In genomic region chr2:208255557-208256106, GRCh38 we compare ENCODE assay signal across 8 cellular contexts. TPM values are rescaled to one million over a fixed set of nuclear protein-coding genes. Genes with fewer than 3 reads are reported as not detected.
DNase-seq lines count a peak whose midpoint lies in the region; ATAC-seq, FAIRE-seq and TF ChIP-seq lines count a peak whose summit lies in the region.

No MANE protein-coding gene starts in this region.

- peak overlapping the region; percentile 14 to 95 (median 84) for H3K27ac ChIP-seq in heart left ventricle
- peak overlapping the region; percentile 52 for H3K27ac ChIP-seq in K562 (ENCODE audit: extremely low read depth, low read depth, low read length)

- H3K9me3 ChIP-seq in heart left ventricle (no peaks in the 10 kb centered on the region), K562 (replicated peaks; ENCODE audit: control insufficient read depth, insufficient read depth, low read depth, low read length) (no peaks in the 10 kb centered on the region), mucosa of stomach (ENCODE audit: control insufficient read depth, low read length) (no peaks in the 10 kb centered on the region)

- in situ Hi-C loops in K562 (cut with MboI) (no loop called here), GM13977 (cut with MboI; ENCODE audit: low pct_unique_long_range_greater_than_20kb, low sequenced_read_pairs, unreplicated experiment) (no loop called here)

- CTCF ChIA-PET in K562 (lab: Yijun Ruan, JAX; ENCODE audit: low intra/inter-chr PET ratio) = no interaction called here

- POLR2A ChIA-PET in K562 (lab: Yijun Ruan, JAX) = interaction anchor here (1.7 to 4.6 kb wide), 2 partner anchors 10 to 21 kb away, joined by 5 to 21 read pairs; partner anchors contain the start of gene PIKFYVE

- FAIRE-seq in K562 (lab: Jason Lieb, UNC) = no peak

- H3K4me1 ChIP-seq in heart left ventricle (peaks cover 0 to 42% (median 21%) of the 10 kb centered on the region in 12 donors), K562 (replicated peaks in 1 of 2; ENCODE audit: control insufficient read depth in 2 of 2, insufficient read depth in 2 of 2, low read length in 2 of 2) (peaks cover 8 to 13% of the 10 kb centered on the region in 2 experiments; a peak in 4 of 5 replicates), mucosa of stomach (ENCODE audit: control insufficient read depth, insufficient read depth, low read length) (peaks cover 11% of the 10 kb centered on the region)

- peaks cover 0 to 26% (median 20%) of the 10 kb centered on the region in 9 donors for H3K36me3 ChIP-seq in heart left ventricle
- peaks cover 32% of the 10 kb centered on the region; the same call in 2 of the 3 replicates for H3K36me3 ChIP-seq in K562 (ENCODE audit: control insufficient read depth, insufficient read depth, low read length)
- no peaks in the 10 kb centered on the region for H3K36me3 ChIP-seq in mucosa of stomach (ENCODE audit: control insufficient read depth, insufficient read depth, low read length)

- peak overlapping the region; percentile 73 to 96 (median 84) for H3K4me3 ChIP-seq in heart left ventricle
- H3K4me3 ChIP-seq in K562 = peak overlapping the region; percentile 84
- H3K4me3 ChIP-seq in mucosa of stomach (ENCODE audit: low read length) = peak overlapping the region; percentile 97

- H3K79me2 ChIP-seq in K562 (ENCODE audit: control insufficient read depth, insufficient read depth, low read length) = peaks cover 39% of the 10 kb centered on the region

- no peaks in the 10 kb centered on the region for H3K9me1 ChIP-seq in K562 (ENCODE audit: control insufficient read depth, insufficient read depth, low read length)

- TF ChIP-seq CTCF in heart left ventricle (IDR thresholded peaks at IDR 0.05) (peak in 3 of 12 donors; percentile 2 to 8 (median 8)), K562 (IDR thresholded peaks at IDR 0.05 in 2 of 3, conservative IDR thresholded peaks at IDR 0.05 in 1 of 3; ENCODE audit: insufficient read depth in 2 of 3, low read depth in 1 of 3, low read length in 3 of 3) (no peak), GM13977 (IDR thresholded peaks at IDR 0.05; ENCODE audit: extremely low read depth, insufficient read depth, missing control alignments) (no peak)

- 46 to 49% (median 47%) methylated on average over 13 of the region's 13 CpGs for WGBS in heart left ventricle, 4 donors
- 21% methylated on average over 10 of the region's 13 CpGs for WGBS in K562 (ENCODE audit: insufficient coverage, low coverage, missing lambda C conversion rate)

- ATAC-seq in heart left ventricle (no peak), left cardiac atrium (no peak), HG03378 (IDR thresholded peaks at IDR 0.05; ENCODE audit: unreplicated experiment) (peak; percentile 32), K562 (peak; percentile 2)

- H4K20me1 ChIP-seq in K562 (replicated peaks; ENCODE audit: control insufficient read depth, insufficient read depth, low read length) = no peaks in the 10 kb centered on the region

- DNase-seq in heart left ventricle (no peak), left cardiac atrium (no peak), K562 (ENCODE audit: extremely low read depth in 1 of 4, low spot score in 3 of 4) (no peak), NCI-H69 (lab: John Stamatoyannopoulos, UW) (no peak), COLO829 (ENCODE audit: low spot score) (no peak), GM13977 (ENCODE audit: low spot score) (no peak)

- peak overlapping the region; percentile 59 to 92 for H3K9ac ChIP-seq in K562 (ENCODE audit: insufficient read depth in 1 of 2, low read depth in 2 of 2, low read length in 2 of 2)
- H3K9ac ChIP-seq in mucosa of stomach (ENCODE audit: low read length) = peak overlapping the region; percentile 60

- TF ChIP-seq POLR2A in heart left ventricle (IDR thresholded peaks at IDR 0.05) (no peak), K562 (conservative IDR thresholded peaks at IDR 0.05) (no peak)

- H3K4me2 ChIP-seq in K562 (ENCODE audit: insufficient read depth, low read length) = peak overlapping the region; percentile 99

- BruUV-seq in K562 (replicated peaks; lab: Mats Ljungman, UMichigan) = TSS peak; percentile 90

- no peak for TF ChIP-seq EP300 in K562 (IDR thresholded peaks at IDR 0.05; ENCODE audit: low read length)

- H2AFZ ChIP-seq in K562 (ENCODE audit: low read depth, low read length) = peak overlapping the region; percentile 85

- H3K27me3 ChIP-seq in heart left ventricle (no peaks in the 10 kb centered on the region), K562 (ENCODE audit: control insufficient read depth in 2 of 2, insufficient read depth in 2 of 2, low read length in 2 of 2) (no peaks in the 10 kb centered on the region), mucosa of stomach (ENCODE audit: control insufficient read depth, insufficient read depth, low read length) (no peaks in the 10 kb centered on the region)

- intact Hi-C loops in heart left ventricle (cut with DNase I) (loop anchor here in 1 of 10 donors (2.0 kb wide), 1 partner anchor 65 kb away; no protein-coding TSS in a partner anchor), left cardiac atrium (cut with DNase I) (loop anchor here in 1 of 2 donors (2.0 to 10.0 kb wide), 2 partner anchors 81 to 151 kb away; no protein-coding TSS in a partner anchor), K562 (cut with micrococcal nuclease) (loop anchor here (1.0 kb wide), 1 partner anchor 10 kb away; no protein-coding TSS in a partner anchor)

- no peak for TF ChIP-seq RAD21 in K562 (CRISPR knock-in tag; conservative IDR thresholded peaks at IDR 0.05 in 1 of 2, IDR thresholded peaks at IDR 0.05 in 1 of 2)

TF ChIP-seq in K562, 482 proteins besides CTCF, POLR2A, EP300 and RAD21 (continues in another document):
- TF ChIP-seq CBX3 (IDR thresholded peaks at IDR 0.05; ENCODE audit: borderline replicate concordance in 1 of 2, low read length in 2 of 2) (0 out of 3 replicates have a peak, but pooled peaks of 1 of the 2 experiments have one; percentile 7), HOXB6 (CRISPR knock-in tag; IDR thresholded peaks at IDR 0.05; ENCODE audit: borderline replicate concordance) (no peak)

RNA-seq across cellular contexts. Expression of gene IDH1, which starts 0.8 kb away (rescaled TPM):
- total RNA-seq in heart left ventricle = 100 to 1,000 TPM in 1 of 9 donors, 10 to 100 TPM in 8; 21.5 to 115 (median 34.6) TPM
- 10 to 100 TPM; 16.0 to 20.5 TPM for polyA plus RNA-seq in heart left ventricle
- 10 to 100 TPM; 36.5 to 79.9 TPM for total RNA-seq in left cardiac atrium
- 74.6 and 149 TPM in 2 replicates for total RNA-seq in K562 (2011; cell fraction: chromatin; rRNA removed; ENCODE audit: low replicate concordance)
- 48.2 and 61.6 TPM in 2 replicates for total RNA-seq in K562 (2011; cell fraction: nucleolus; rRNA removed)
- total RNA-seq in K562 (2011; cell fraction: nucleoplasm; rRNA removed) = 74.6 and 93.9 TPM in 2 replicates
- 61.9 and 65.9 TPM in 2 replicates for total RNA-seq in K562 (2014; rRNA removed)
- 108 and 114 TPM in 2 replicates for total RNA-seq in K562 (2014; rRNA removed; fragmentation: Illumina TruSeq; extraction: Trizol)
- 94.4 and 101 TPM in 2 replicates for total RNA-seq in K562 (2015; rRNA removed; fragmentation: Illumina TruSeq; extraction: Trizol)
- 75.1 and 80.8 TPM in 2 replicates for total RNA-seq in K562 (2021)
- 86.7 and 96.4 TPM in 2 replicates for polyA plus RNA-seq in K562 (2011; rRNA removed)
- 16.7 and 52.0 TPM in 2 replicates for polyA plus RNA-seq in K562 (2011; cell fraction: cytosol; rRNA removed)
- 53.6 and 109 TPM in 2 replicates for polyA plus RNA-seq in K562 (2011; cell fraction: nucleus; rRNA removed)
- polyA plus RNA-seq in K562 (2012) = 64.8 and 261 TPM in 2 replicates
- 93.5 and 108 TPM in 2 replicates for polyA plus RNA-seq in K562 (2014; fragmentation: Illumina TruSeq; extraction: Trizol)
- 100 to 1,000 TPM; 135 to 194 TPM for polyA plus RNA-seq in K562 (2014; fragmentation: Nextera tagmentation; extraction: Ambion mirVana)
- polyA plus RNA-seq in K562 (2014; rRNA removed) = 92.6 and 103 TPM in 2 replicates
- polyA minus RNA-seq in K562 (2011; rRNA and poly(A)+ RNA removed) = 93.3 and 121 TPM in 2 replicates
- 26.4 and 30.7 TPM in 2 replicates for polyA minus RNA-seq in K562 (2011; cell fraction: cytosol; rRNA and poly(A)+ RNA removed)
- 38.6 and 77.4 TPM in 2 replicates for polyA minus RNA-seq in K562 (2011; cell fraction: nucleus; rRNA and poly(A)+ RNA removed)

RNA-seq across cellular contexts. Expression of gene PIKFYVE, which starts 10.4 kb away (rescaled TPM):
- 10 to 100 TPM; 12.5 to 31.4 (median 20.3) TPM for total RNA-seq in heart left ventricle
- polyA plus RNA-seq in heart left ventricle = 1 to 10 TPM; 4.2 to 6.7 TPM
- 10 to 100 TPM; 17.2 to 18.6 TPM for total RNA-seq in left cardiac atrium
- total RNA-seq in K562 (2011; cell fraction: chromatin; rRNA removed; ENCODE audit: low replicate concordance) = 74.2 and 145 TPM in 2 replicates
- 25.2 and 33.8 TPM in 2 replicates for total RNA-seq in K562 (2011; cell fraction: nucleolus; rRNA removed)
- total RNA-seq in K562 (2011; cell fraction: nucleoplasm; rRNA removed) = 50.8 and 66.7 TPM in 2 replicates
- 14.4 and 14.9 TPM in 2 replicates for total RNA-seq in K562 (2014; rRNA removed)
- total RNA-seq in K562 (2014; rRNA removed; fragmentation: Illumina TruSeq; extraction: Trizol) = 22.7 and 24.8 TPM in 2 replicates
- total RNA-seq in K562 (2015; rRNA removed; fragmentation: Illumina TruSeq; extraction: Trizol) = 18.9 and 19.1 TPM in 2 replicates
- 17.1 and 19.0 TPM in 2 replicates for total RNA-seq in K562 (2021)
- 18.4 and 25.6 TPM in 2 replicates for polyA plus RNA-seq in K562 (2011; rRNA removed)
- polyA plus RNA-seq in K562 (2011; cell fraction: cytosol; rRNA removed) = 6.2 and 11.1 TPM in 2 replicates
- polyA plus RNA-seq in K562 (2011; cell fraction: nucleus; rRNA removed) = 23.8 and 27.2 TPM in 2 replicates
- polyA plus RNA-seq in K562 (2012) = 9.0 and 11.3 TPM in 2 replicates
- polyA plus RNA-seq in K562 (2014; fragmentation: Illumina TruSeq; extraction: Trizol) = 14.5 and 16.7 TPM in 2 replicates
- polyA plus RNA-seq in K562 (2014; fragmentation: Nextera tagmentation; extraction: Ambion mirVana) = 1 to 10 TPM; 3.6 to 3.7 TPM
- 11.5 and 11.8 TPM in 2 replicates for polyA plus RNA-seq in K562 (2014; rRNA removed)
- 57.8 and 62.6 TPM in 2 replicates for polyA minus RNA-seq in K562 (2011; rRNA and poly(A)+ RNA removed)
- 18.7 and 22.4 TPM in 2 replicates for polyA minus RNA-seq in K562 (2011; cell fraction: cytosol; rRNA and poly(A)+ RNA removed)
- 46.2 and 82.2 TPM in 2 replicates for polyA minus RNA-seq in K562 (2011; cell fraction: nucleus; rRNA and poly(A)+ RNA removed)

Comparison
In these comparisons a context has a peak if more than half of its experiments do, and no peak if none do; other contexts are left out.
1. ATAC-seq: peak in HG03378 (single experiment) and K562 (single experiment); none in heart left ventricle (0 of 4) and left cardiac atrium (0 of 2).
2. Peak in every context shown above with its lines, with median percentiles within 50 percentile points of each other: H3K4me3 ChIP-seq.